1 cellular context compared by ENCODE assay signal in the genomic region with DNA sequence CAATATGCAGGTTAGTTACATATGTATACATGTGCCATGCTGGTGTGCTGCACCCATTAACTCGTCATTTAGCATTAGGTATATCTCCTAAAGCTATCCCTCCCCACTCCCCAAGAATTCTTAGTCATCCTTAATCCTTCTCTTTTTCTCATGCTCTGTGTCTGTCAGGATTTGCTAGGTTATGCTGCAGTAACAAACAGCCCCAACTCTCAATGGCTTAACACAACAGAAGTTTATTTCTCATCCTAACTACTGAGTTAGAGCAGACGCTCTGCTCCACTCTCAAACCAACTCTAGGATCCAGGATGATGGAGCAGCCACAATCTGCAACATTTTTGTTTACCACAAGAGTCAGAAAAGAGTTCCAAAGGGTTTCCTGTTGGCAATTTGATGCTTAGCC.
TF ChIP-seq lines count a peak whose summit lies in the region.

No MANE protein-coding gene starts in this region.

TF ChIP-seq in K562, 482 proteins besides CTCF, POLR2A, EP300 and RAD21:
- TF ChIP-seq XRCC3 (IDR thresholded peaks at IDR 0.05) = no peak
- peak; percentile 88 for TF ChIP-seq ZNF12 (CRISPR knock-in tag; IDR thresholded peaks at IDR 0.05)
